ENCODE assay signal across 25 cellular contexts in genomic region chr7:22231141-22231540, GRCh38.
"Had no signal": no experiment of that assay in that cellular context is flagged by ENCODE, and none has a peak within 500 bp of the region (broad histone marks: within the 10 kb centered on the region; RNA-seq: fewer than 3 reads in every experiment).

No MANE protein-coding gene starts in this region.

- H3K27ac Mint-ChIP-seq: naive thymus-derived CD8-positive, alpha-beta T cell; stimulated activated memory B cell treated with anti-CD40 and anti-IgM and Interleukin-4, amounts not matched to agents 10 μg/mL and 1 μg/mL and 100 μg/mL, for 72 hours had no signal

- H3K36me3 Mint-ChIP-seq: naive thymus-derived CD8-positive, alpha-beta T cell; stimulated activated memory B cell treated with anti-CD40 and anti-IgM and Interleukin-4, amounts not matched to agents 10 μg/mL and 1 μg/mL and 100 μg/mL, for 72 hours had no signal

- H3K9me3 Mint-ChIP-seq: naive thymus-derived CD8-positive, alpha-beta T cell; nephron; neural crest cell; stimulated activated memory B cell treated with anti-CD40 and anti-IgM and Interleukin-4, amounts not matched to agents 10 μg/mL and 1 μg/mL and 100 μg/mL, for 72 hours had no signal

- DNase-seq: hippocampal formation; kidney glomerular epithelial cell; left cardiac atrium; left lung; lower lobe of right lung; mammary epithelial cell; mesenchymal stem cell; naive thymus-derived CD8-positive, alpha-beta T cell; nucleus accumbens; pancreas; psoas muscle; right lobe of liver; stimulated activated CD4-positive, alpha-beta T cell treated with anti-CD3 and anti-CD28 coated beads, Interleukin-1b, Interleukin-23, amount 100 ng/mL, for 48 hours; stimulated activated CD4-positive, alpha-beta T cell treated with anti-CD3 and anti-CD28 coated beads, Interleukin-2, amount 100 ng/mL, for 48 hours; stimulated activated CD4-positive, alpha-beta T cell treated with anti-CD3 and anti-CD28 coated beads, Interleukin-4, amount 100 ng/mL, for 4 hours; stimulated activated CD8-positive, alpha-beta memory T cell treated with anti-CD3 and anti-CD28 coated beads, Interleukin-4, amount 100 ng/mL, for 48 hours; stimulated activated naive CD8-positive, alpha-beta T cell treated with anti-CD3 and anti-CD28 coated beads, Interleukin-15, Interleukin-2, amounts not matched to agents 100 U/mL and 50 U/mL, for 24 hours; stomach; testis; thyroid gland; transverse colon; upper lobe of left lung had no signal

- H3K4me1 Mint-ChIP-seq: naive thymus-derived CD8-positive, alpha-beta T cell; stimulated activated memory B cell treated with anti-CD40 and anti-IgM and Interleukin-4, amounts not matched to agents 10 μg/mL and 1 μg/mL and 100 μg/mL, for 72 hours had no signal

- H3K4me3 Mint-ChIP-seq: naive thymus-derived CD8-positive, alpha-beta T cell; nephron; neural crest cell; stimulated activated memory B cell treated with anti-CD40 and anti-IgM and Interleukin-4, amounts not matched to agents 10 μg/mL and 1 μg/mL and 100 μg/mL, for 72 hours had no signal

- H3K27me3 Mint-ChIP-seq: stimulated activated memory B cell treated with anti-CD40 and anti-IgM and Interleukin-4, amounts not matched to agents 10 μg/mL and 1 μg/mL and 100 μg/mL, for 72 hours had no signal
